In the genomic region with DNA sequence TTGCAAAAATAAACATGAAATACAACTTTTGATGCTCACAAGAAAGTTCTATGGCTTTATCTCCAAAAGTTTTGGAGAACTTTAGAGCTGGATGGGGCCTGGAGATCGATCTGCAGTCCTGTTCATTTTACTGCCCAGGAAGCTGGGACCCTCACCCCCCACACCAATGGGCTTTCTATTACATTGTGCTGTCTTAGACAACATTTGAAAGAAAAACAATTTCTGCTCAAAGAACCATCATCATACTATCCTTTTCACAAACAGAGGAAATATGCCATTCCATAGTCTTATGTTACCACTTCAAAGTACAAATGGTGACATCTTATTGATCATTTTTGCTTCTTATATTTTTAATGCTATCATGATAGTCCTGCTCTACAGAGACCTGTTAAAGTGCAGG, we compare ENCODE assay signal across 14 cellular contexts. TPM values are rescaled to one million over a fixed set of nuclear protein-coding genes. Genes with fewer than 3 reads are reported as not detected.
A peak's percentile ranks its signal among the peaks of the same experiment; 100 is the strongest.
DNase-seq lines count a peak whose midpoint lies in the region; ATAC-seq and TF ChIP-seq lines count a peak whose summit lies in the region.
"Had no signal": no experiment of that assay in that cellular context is flagged by ENCODE, and none has a peak within 500 bp of the region (broad histone marks: within the 10 kb centered on the region; RNA-seq: fewer than 3 reads in every experiment).

No MANE protein-coding gene starts in this region.

- H3K4me1 ChIP-seq in left ventricle myocardium inferior, result peaks cover 48% of the 10 kb centered on the region
- no peaks in the 10 kb centered on the region for H3K4me1 ChIP-seq in right cardiac atrium (ENCODE audit: control insufficient read depth, insufficient read depth, low read length)
- peaks cover 4 to 7% of the 10 kb centered on the region in 2 donors for H3K4me1 ChIP-seq in naive thymus-derived CD4-positive, alpha-beta T cell (ENCODE audit: control insufficient read depth in 2 of 2, insufficient read depth in 2 of 2, low read length in 2 of 2)
- H3K4me1 ChIP-seq in uterus, result no peaks in the 10 kb centered on the region
- peaks cover 3% of the 10 kb centered on the region for H3K4me1 ChIP-seq in colonic mucosa

- CTCF ChIA-PET in naive thymus-derived CD4-positive, alpha-beta T cell (lab: Charles Lee), result interaction anchor here (1.2 to 8.7 kb wide), 2 partner anchors 30 to 176 kb away, joined by 3 to 83 read pairs; partner anchors contain the start of gene COX20

- H3K9me3 Mint-ChIP-seq in naive thymus-derived CD4-positive, alpha-beta T cell, result peaks cover 0 to 13% (median 0%) of the 10 kb centered on the region in 11 donors
- H3K9me3 Mint-ChIP-seq: T-helper 1 cell treated with Interleukin-12 subunit alpha and Interleukin-12 subunit beta and Interleukin-4 antibody, amounts not matched to agents 30 μg/mL and 1 μg/mL, for 36 hours had no signal

- peak overlapping the region in 2 of 10 donors; percentile 29 to 97 for H3K4me3 Mint-ChIP-seq in naive thymus-derived CD4-positive, alpha-beta T cell
- H3K4me3 Mint-ChIP-seq: T-helper 1 cell treated with Interleukin-12 subunit alpha and Interleukin-12 subunit beta and Interleukin-4 antibody, amounts not matched to agents 30 μg/mL and 1 μg/mL, for 36 hours had no signal

- peaks cover 0 to 3% (median 0%) of the 10 kb centered on the region in 5 donors for H3K27me3 Mint-ChIP-seq in naive thymus-derived CD4-positive, alpha-beta T cell

- WGBS in right cardiac atrium, result 91% methylated on average over 1 of the region's 1 CpG

- H3K36me3 Mint-ChIP-seq in naive thymus-derived CD4-positive, alpha-beta T cell, result peaks cover 6 to 17% (median 10%) of the 10 kb centered on the region in 5 donors

- TF ChIP-seq POLR2A in uterus (IDR thresholded peaks at IDR 0.05), result no peak

- intact Hi-C loops in left ventricle myocardium inferior (cut with micrococcal nuclease), result loop anchor here (10.0 kb wide), 1 partner anchor 178 kb away; no protein-coding TSS in a partner anchor
- intact Hi-C loops in right cardiac atrium (cut with DNase I), result loop anchor here in 2 of 4 donors (10.0 kb wide), 3 partner anchors 98 to 178 kb away; a partner anchor contains a TSS
- intact Hi-C loops in naive thymus-derived CD4-positive, alpha-beta T cell (cut with micrococcal nuclease), result loop anchor here (10.0 kb wide), 3 partner anchors 1088 to 1628 kb away; partner anchors contain the start of genes CEP170 (in 1 of the 2) and SDCCAG8 (in 1 of the 2)
- intact Hi-C loops in uterus (cut with DNase I; ENCODE audit: low total_unique reads), result no loop called here
- intact Hi-C loops in colonic mucosa (cut with DNase I), result loop anchor here (10.0 kb wide), 1 partner anchor 178 kb away; no protein-coding TSS in a partner anchor

- H3K27me3 ChIP-seq in left ventricle myocardium inferior (ENCODE audit: low read depth), result no peaks in the 10 kb centered on the region
- H3K27me3 ChIP-seq in right cardiac atrium (ENCODE audit: control insufficient read depth, insufficient read depth), result no peaks in the 10 kb centered on the region
- H3K27me3 ChIP-seq in naive thymus-derived CD4-positive, alpha-beta T cell (ENCODE audit: control insufficient read depth in 2 of 2, insufficient read depth in 2 of 2, low read length in 2 of 2), result no peaks in the 10 kb centered on the region
- H3K27me3 ChIP-seq in uterus, result no peaks in the 10 kb centered on the region
- no peaks in the 10 kb centered on the region for H3K27me3 ChIP-seq in colonic mucosa
- H3K27me3 ChIP-seq: pancreas had no signal

- H3K4me1 Mint-ChIP-seq in naive thymus-derived CD4-positive, alpha-beta T cell, result peaks cover 22 to 37% (median 32%) of the 10 kb centered on the region in 7 donors

- DNase-seq in left ventricle myocardium inferior (no peak), right cardiac atrium (no peak), uterus (no peak), colonic mucosa (no peak)
- DNase-seq in naive thymus-derived CD4-positive, alpha-beta T cell, result no peak
- DNase-seq: activated gamma-delta T cell, AML-193, GOT3, pancreas, PC-3 had no signal

- H3K9ac ChIP-seq in colonic mucosa (ENCODE audit: low read depth in 2 of 2, low read length in 2 of 2), result no peak overlapping the region

- H3K9me3 ChIP-seq in left ventricle myocardium inferior (replicated peaks) (no peaks in the 10 kb centered on the region), right cardiac atrium (ENCODE audit: control insufficient read depth, low read length) (no peaks in the 10 kb centered on the region), uterus (no peaks in the 10 kb centered on the region), colonic mucosa (no peaks in the 10 kb centered on the region)
- H3K9me3 ChIP-seq in naive thymus-derived CD4-positive, alpha-beta T cell (ENCODE audit: control insufficient read depth in 2 of 3, low read length in 3 of 3), result no peaks in the 10 kb centered on the region
- H3K9me3 ChIP-seq: pancreas had no signal

- TF ChIP-seq CTCF in left ventricle myocardium inferior (IDR thresholded peaks at IDR 0.05; ENCODE audit: borderline replicate concordance) (no peak), VCaP (conservative IDR thresholded peaks at IDR 0.05) (no peak), uterus (IDR thresholded peaks at IDR 0.05) (no peak), colonic mucosa (IDR thresholded peaks at IDR 0.05) (no peak)

- H3K4me3 ChIP-seq in left ventricle myocardium inferior (no peak overlapping the region), right cardiac atrium (ENCODE audit: low read length) (no peak overlapping the region), uterus (no peak overlapping the region), colonic mucosa (no peak overlapping the region)
- H3K4me3 ChIP-seq in naive thymus-derived CD4-positive, alpha-beta T cell (ENCODE audit: low read length), result no peak overlapping the region
- H3K4me3 ChIP-seq: pancreas had no signal

- no peak for ATAC-seq in right cardiac atrium
- no peak for ATAC-seq in naive thymus-derived CD4-positive, alpha-beta T cell
- no peak for ATAC-seq in GM18517 (IDR thresholded peaks at IDR 0.05; ENCODE audit: unreplicated experiment)
- ATAC-seq in HG02885 (IDR thresholded peaks at IDR 0.05; ENCODE audit: poor library complexity, unreplicated experiment), result no peak
- ATAC-seq: pancreas, PC-3 had no signal

- peak overlapping the region; percentile 19 to 100 (median 98) for H3K27ac Mint-ChIP-seq in naive thymus-derived CD4-positive, alpha-beta T cell
- H3K27ac Mint-ChIP-seq: T-helper 1 cell treated with Interleukin-12 subunit alpha and Interleukin-12 subunit beta and Interleukin-4 antibody, amounts not matched to agents 30 μg/mL and 1 μg/mL, for 36 hours had no signal

- POLR2A ChIA-PET in naive thymus-derived CD4-positive, alpha-beta T cell (lab: Charles Lee), result interaction anchor here (0.6 to 30.7 kb wide), 8 partner anchors 15 to 1701 kb away, joined by 3 to 1419 read pairs (median 7); partner anchors contain the start of gene COX20

- H3K36me3 ChIP-seq in left ventricle myocardium inferior (no peaks in the 10 kb centered on the region), uterus (no peaks in the 10 kb centered on the region), colonic mucosa (no peaks in the 10 kb centered on the region)
- peaks cover 0 to 8% (median 2%) of the 10 kb centered on the region in 3 experiments for H3K36me3 ChIP-seq in naive thymus-derived CD4-positive, alpha-beta T cell (ENCODE audit: control insufficient read depth in 2 of 3, insufficient read depth in 3 of 3, low read length in 3 of 3)
- H3K36me3 ChIP-seq: pancreas had no signal

- H3K27ac ChIP-seq in left ventricle myocardium inferior (replicated peaks) (peak overlapping the region; percentile 100), right cardiac atrium (ENCODE audit: low read length) (no peak overlapping the region), VCaP (peak overlapping the region; percentile 99; the same call in 1 of the 2 replicates), uterus (peak overlapping the region; percentile 99 to 100), colonic mucosa (no peak overlapping the region)
- H3K27ac ChIP-seq in naive thymus-derived CD4-positive, alpha-beta T cell (ENCODE audit: low read depth, low read length), result peak overlapping the region; percentile 34

RNA-seq across cellular contexts. Expression of gene HNRNPU, which starts 2.0 kb away (rescaled TPM):
- 167 TPM for total RNA-seq in left ventricle myocardium inferior
- total RNA-seq in right cardiac atrium, result 100 to 1,000 TPM; 180 to 194 (median 184) TPM
- 112 TPM for polyA plus RNA-seq in right cardiac atrium
- 100 to 1,000 TPM; 378 to 509 (median 428) TPM for total RNA-seq in naive thymus-derived CD4-positive, alpha-beta T cell
- 100 to 1,000 TPM; 282 to 474 TPM for polyA plus RNA-seq in naive thymus-derived CD4-positive, alpha-beta T cell
- total RNA-seq in uterus, result 100 to 1,000 TPM; 154 to 603 (median 269) TPM
- 100 to 1,000 TPM; 218 to 370 TPM for total RNA-seq in colonic mucosa

RNA-seq across cellular contexts. Expression of gene COX20, which starts 30.9 kb away (rescaled TPM):
- total RNA-seq in left ventricle myocardium inferior, result 68.8 TPM
- total RNA-seq in right cardiac atrium, result 10 to 100 TPM; 57.8 to 68.5 (median 63.0) TPM
- polyA plus RNA-seq in right cardiac atrium, result 121 TPM
- 10 to 100 TPM; 23.5 to 31.0 (median 27.8) TPM for total RNA-seq in naive thymus-derived CD4-positive, alpha-beta T cell
- polyA plus RNA-seq in naive thymus-derived CD4-positive, alpha-beta T cell, result 10 to 100 TPM; 17.1 to 43.7 TPM
- 100 to 1,000 TPM in 1 of 4 donors, 10 to 100 TPM in 3; 12.3 to 194 (median 36.4) TPM for total RNA-seq in uterus
- total RNA-seq in colonic mucosa, result 10 to 100 TPM; 26.1 to 31.5 TPM

Comparison
In these comparisons a context has a peak if more than half of its experiments do, and no peak if none do; other contexts are left out.
1. H3K27ac ChIP-seq: peak in left ventricle myocardium inferior (single experiment), VCaP (single experiment), naive thymus-derived CD4-positive, alpha-beta T cell (single experiment) and uterus (2 of 2); none in right cardiac atrium (single experiment) and colonic mucosa (single experiment).